34 cellular contexts compared by ENCODE assay signal in the genomic region with DNA sequence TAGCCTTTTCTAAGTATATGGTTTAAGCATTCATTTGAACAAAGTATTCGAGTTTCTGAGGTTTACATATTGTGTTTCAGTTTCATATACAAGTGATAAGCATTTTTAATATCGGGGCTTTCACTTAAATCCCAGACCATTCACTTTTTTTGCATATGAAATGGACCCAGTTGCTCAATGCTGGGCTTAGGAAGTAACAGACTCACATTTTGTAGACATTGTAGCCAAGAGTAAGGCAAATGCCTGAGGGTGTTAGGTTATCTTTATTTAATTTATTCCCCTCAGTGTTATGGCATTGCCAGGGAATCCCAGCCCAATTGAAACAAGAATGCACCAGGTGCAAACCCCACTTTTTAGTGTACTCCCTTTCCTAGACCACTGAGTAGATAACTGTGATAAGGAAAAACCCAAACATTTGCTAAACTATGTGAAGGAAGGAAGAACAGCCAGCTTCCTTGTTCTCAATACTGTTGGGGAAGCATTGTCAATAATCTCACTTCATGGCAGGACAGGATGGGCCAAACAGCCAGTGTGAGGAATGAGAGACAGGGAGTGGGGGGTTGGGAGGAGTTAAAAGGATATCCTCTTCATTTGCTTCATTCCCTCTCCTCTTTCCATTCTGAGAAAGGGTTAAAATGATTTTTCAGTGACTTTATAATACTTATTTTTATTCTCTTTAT. TPM values are rescaled to one million over a fixed set of nuclear protein-coding genes. Genes with fewer than 3 reads are reported as not detected.
"Had no signal": no experiment of that assay in that cellular context is flagged by ENCODE, and none has a peak within 500 bp of the region (broad histone marks: within the 10 kb centered on the region; RNA-seq: fewer than 3 reads in every experiment).

No MANE protein-coding gene starts in this region.

- H3K9me3 ChIP-seq: body of pancreas, SJCRH30 had no signal

- DNase-seq: activated B cell treated with CpG ODN at 0.5 μM for 24 hours; activated CD4-positive, alpha-beta memory T cell treated with anti-CD3 and anti-CD28 coated beads for 36 hours; activated CD4-positive, alpha-beta T cell treated with anti-CD3 and anti-CD28 coated beads for 4 hours; activated CD4-positive, alpha-beta T cell treated with anti-CD3 and anti-CD28 coated beads, Interleukin-2, amount 50 U/mL, for 1 hour; activated CD4-positive, CD25-positive, alpha-beta regulatory T cell treated with anti-CD3 and anti-CD28 coated beads, Interleukin-2, amount 50 U/mL, for 72 hours; activated CD8-positive, alpha-beta memory T cell treated with anti-CD3 and anti-CD28 coated beads, Interleukin-2, amount 50 U/mL, for 4 hours; activated gamma-delta T cell treated with Interleukin-2 at 50 U/mL for 16 hours; activated naive CD4-positive, alpha-beta T cell treated with anti-CD3 and anti-CD28 coated beads for 36 hours; activated T-cell treated with anti-CD3 and anti-CD28 coated beads for 4 hours; activated T-cell treated with anti-CD3 and anti-CD28 coated beads, Interleukin-2, amount 50 U/mL, for 4 hours; adrenal gland; body of pancreas; caudate nucleus; cerebellar nuclear complex; Karpas-422; NCI-H1048; NCI-H1105 treated with DMSO at 0.1 percent for 48 hours; NCI-H1436; NCI-H1694; NCI-H1930; NCI-H2081 treated with DMSO at 0.1 percent for 48 hours; NCI-H345; NCI-H524 treated with DMSO at 0.1 percent for 48 hours; SHP77; SJCRH30 had no signal

- H3K4me3 ChIP-seq: adrenal gland, body of pancreas, SJCRH30, SK-N-MC had no signal

- H3K27me3 ChIP-seq: adrenal gland, body of pancreas, SJCRH30 had no signal

- H3K27ac ChIP-seq: adrenal gland, body of pancreas, SJCRH30, SK-N-MC had no signal

- H3K4me1 ChIP-seq: adrenal gland, body of pancreas, SJCRH30 had no signal

- H3K36me3 ChIP-seq: adrenal gland, SJCRH30 had no signal

RNA-seq across cellular contexts. Expression of gene CPO, which starts 3.6 kb away (rescaled TPM):
- total RNA-seq: activated B cell treated with CpG ODN at 0.5 μM for 24 hours; activated CD4-positive, alpha-beta memory T cell treated with anti-CD3 and anti-CD28 coated beads for 36 hours; activated naive CD4-positive, alpha-beta T cell treated with anti-CD3 and anti-CD28 coated beads for 36 hours; activated naive CD4-positive, alpha-beta T cell treated with anti-CD3 and anti-CD28 coated beads, Interleukin-2, amount 50 U/mL, for 72 hours; activated T-cell treated with anti-CD3 and anti-CD28 coated beads, Interleukin-2, amount 50 U/mL, for 4 hours; activated T-helper 1 cell treated with anti-CD3 and anti-CD28 coated beads, Interleukin-12 subunit alpha, Interleukin-12 subunit beta, Interleukin-2, Interleukin-4 antibody, amounts not matched to agents 30 ng/mL and 10 ng/mL and 1 ng/mL, durations not matched to agents 14 hours and 24 hours and 36 hours; astrocyte; body of pancreas; bronchial epithelial cell; MCF 10A; NCI-H460; RPMI7951; SJCRH30; T-helper 1 cell treated with Interleukin-12 subunit alpha and Interleukin-12 subunit beta and Interleukin-4 antibody, amounts not matched to agents 30 ng/mL and 1 ng/mL, for 36 hours had no signal
